Comparison of ENCODE assay signal across 1 cellular context in the genomic region with DNA sequence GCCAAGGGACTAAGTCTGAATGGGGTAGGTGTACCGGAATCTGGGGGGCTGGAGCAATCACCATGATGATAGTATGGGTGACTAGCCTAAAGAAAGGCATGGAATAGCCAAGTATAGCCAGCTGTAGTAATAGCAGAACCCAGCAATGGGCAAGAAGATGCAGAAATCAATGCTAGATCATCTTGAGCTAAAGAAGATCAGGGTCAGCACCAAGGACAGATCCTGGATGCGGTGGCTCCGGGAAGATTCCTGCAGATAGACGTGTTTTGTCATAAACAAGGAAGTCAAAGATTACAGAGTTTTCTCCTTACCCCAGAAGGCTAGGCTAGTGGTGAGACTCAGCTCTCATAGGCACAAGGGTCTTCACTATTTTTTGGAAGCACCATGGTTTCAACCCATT.
TF ChIP-seq lines count a peak whose summit lies in the region.

No MANE protein-coding gene starts in this region.

TF ChIP-seq in HepG2, 621 proteins besides CTCF, POLR2A, EP300 and RAD21 (continued from another document):
- TF ChIP-seq, protein P1, sequence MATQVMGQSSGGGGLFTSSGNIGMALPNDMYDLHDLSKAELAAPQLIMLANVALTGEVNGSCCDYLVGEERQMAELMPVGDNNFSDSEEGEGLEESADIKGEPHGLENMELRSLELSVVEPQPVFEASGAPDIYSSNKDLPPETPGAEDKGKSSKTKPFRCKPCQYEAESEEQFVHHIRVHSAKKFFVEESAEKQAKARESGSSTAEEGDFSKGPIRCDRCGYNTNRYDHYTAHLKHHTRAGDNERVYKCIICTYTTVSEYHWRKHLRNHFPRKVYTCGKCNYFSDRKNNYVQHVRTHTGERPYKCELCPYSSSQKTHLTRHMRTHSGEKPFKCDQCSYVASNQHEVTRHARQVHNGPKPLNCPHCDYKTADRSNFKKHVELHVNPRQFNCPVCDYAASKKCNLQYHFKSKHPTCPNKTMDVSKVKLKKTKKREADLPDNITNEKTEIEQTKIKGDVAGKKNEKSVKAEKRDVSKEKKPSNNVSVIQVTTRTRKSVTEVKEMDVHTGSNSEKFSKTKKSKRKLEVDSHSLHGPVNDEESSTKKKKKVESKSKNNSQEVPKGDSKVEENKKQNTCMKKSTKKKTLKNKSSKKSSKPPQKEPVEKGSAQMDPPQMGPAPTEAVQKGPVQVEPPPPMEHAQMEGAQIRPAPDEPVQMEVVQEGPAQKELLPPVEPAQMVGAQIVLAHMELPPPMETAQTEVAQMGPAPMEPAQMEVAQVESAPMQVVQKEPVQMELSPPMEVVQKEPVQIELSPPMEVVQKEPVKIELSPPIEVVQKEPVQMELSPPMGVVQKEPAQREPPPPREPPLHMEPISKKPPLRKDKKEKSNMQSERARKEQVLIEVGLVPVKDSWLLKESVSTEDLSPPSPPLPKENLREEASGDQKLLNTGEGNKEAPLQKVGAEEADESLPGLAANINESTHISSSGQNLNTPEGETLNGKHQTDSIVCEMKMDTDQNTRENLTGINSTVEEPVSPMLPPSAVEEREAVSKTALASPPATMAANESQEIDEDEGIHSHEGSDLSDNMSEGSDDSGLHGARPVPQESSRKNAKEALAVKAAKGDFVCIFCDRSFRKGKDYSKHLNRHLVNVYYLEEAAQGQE (IDR thresholded peaks at IDR 0.05; ENCODE audit: borderline replicate concordance in 1 of 2, low read depth in 1 of 2, low read length in 2 of 2): peak; percentile 61 to 93
- TF ChIP-seq MIER2 (CRISPR knock-in tag; IDR thresholded peaks at IDR 0.05) (peak; percentile 94), ZNF430 (CRISPR knock-in tag; IDR thresholded peaks at IDR 0.05) (no peak), CHD4 (IDR thresholded peaks at IDR 0.05; ENCODE audit: borderline replicate concordance, low read length) (no peak), ZMYM4 (CRISPR knock-in tag; IDR thresholded peaks at IDR 0.05) (no peak), ZNF768 (CRISPR knock-in tag; IDR thresholded peaks at IDR 0.05) (no peak)
- TF ChIP-seq, protein P2, sequence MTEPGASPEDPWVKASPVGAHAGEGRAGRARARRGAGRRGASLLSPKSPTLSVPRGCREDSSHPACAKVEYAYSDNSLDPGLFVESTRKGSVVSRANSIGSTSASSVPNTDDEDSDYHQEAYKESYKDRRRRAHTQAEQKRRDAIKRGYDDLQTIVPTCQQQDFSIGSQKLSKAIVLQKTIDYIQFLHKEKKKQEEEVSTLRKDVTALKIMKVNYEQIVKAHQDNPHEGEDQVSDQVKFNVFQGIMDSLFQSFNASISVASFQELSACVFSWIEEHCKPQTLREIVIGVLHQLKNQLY (CRISPR knock-in tag; IDR thresholded peaks at IDR 0.05): no peak
